8 cellular contexts compared by ENCODE assay signal in genomic region chr5:77491783-77492652, GRCh38. TPM values are rescaled to one million over a fixed set of nuclear protein-coding genes. Genes with fewer than 3 reads are reported as not detected.
DNase-seq lines count a peak whose midpoint lies in the region; ATAC-seq and TF ChIP-seq lines count a peak whose summit lies in the region.

TSS of gene WDR41 (minus strand) at chr5:77492316. CDS start at chr5:77492220, 96 bp downstream.

- intact Hi-C loops in Panc1 (cut with micrococcal nuclease; ENCODE audit: unreplicated experiment), result loop anchor here (5.0 kb wide), 1 partner anchor 350 kb away; no protein-coding TSS in a partner anchor

- H3K4me3 Mint-ChIP-seq in activated T-cell treated with anti-CD3 and anti-CD28 coated beads, Interleukin-2, amount 50 U/mL, for 4 hours, result peak within 1 kb of the TSS; percentile 84

- ATAC-seq in GM21717 (IDR thresholded peaks at IDR 0.05; ENCODE audit: unreplicated experiment), result peak; percentile 85
- peak; percentile 99 for ATAC-seq in Panc1
- ATAC-seq in activated T-cell treated with anti-CD3 and anti-CD28 coated beads, Interleukin-2, amount 50 U/mL, for 4 hours, result peak; percentile 90 to 91
- ATAC-seq in esophagus mucosa, result peak; percentile 96

- H3K4me3 ChIP-seq in Panc1 (ENCODE audit: low read depth in 2 of 2, low read length in 2 of 2) (peak within 1 kb of the TSS; percentile 84 to 89), muscle layer of duodenum (ENCODE audit: low read depth in 1 of 2, low read length in 2 of 2) (peak within 1 kb of the TSS; percentile 75 to 88)

- peak; percentile 72 for DNase-seq in DMS79 treated with DMSO at 0.1 percent for 48 hours (lab: John Stamatoyannopoulos, UW)
- DNase-seq in KBM-7, result peak; percentile 97
- peak; percentile 80 for DNase-seq in Panc1 (ENCODE audit: low read depth, low spot score)
- peak; percentile 86 for DNase-seq in activated T-cell treated with anti-CD3 and anti-CD28 coated beads, Interleukin-2, amount 50 U/mL, for 4 hours
- peak; percentile 60 to 83 for DNase-seq in stimulated activated CD8-positive, alpha-beta memory T cell treated with anti-CD3 and anti-CD28 coated beads, Interleukin-7, amount 100 ng/mL, for 4 hours (ENCODE audit: low read depth in 2 of 2)

- CTCF ChIA-PET in Panc1 (lab: Charles Lee), result interaction anchor here (0.6 kb wide), 1 partner anchor 517 kb away, joined by 3 read pairs; no protein-coding TSS in a partner anchor

- BruUV-seq in Panc1 (replicated peaks; lab: Mats Ljungman, UMichigan), result no TSS peak

- H3K36me3 ChIP-seq in Panc1 (ENCODE audit: control insufficient read depth, insufficient read depth, low read length) (peaks cover 4% of the 10 kb centered on the region; the same call in 1 of the 2 replicates), muscle layer of duodenum (ENCODE audit: control insufficient read depth in 1 of 2, insufficient read depth in 2 of 2, low read length in 2 of 2) (peaks cover 0 to 5% of the 10 kb centered on the region in 2 donors)

- no peaks in the 10 kb centered on the region for H3K36me3 Mint-ChIP-seq in activated T-cell treated with anti-CD3 and anti-CD28 coated beads, Interleukin-2, amount 50 U/mL, for 4 hours (ENCODE audit: insufficient read depth)

- peaks cover 21% of the 10 kb centered on the region for H3K4me1 Mint-ChIP-seq in activated T-cell treated with anti-CD3 and anti-CD28 coated beads, Interleukin-2, amount 50 U/mL, for 4 hours (ENCODE audit: low read depth)

- peak; percentile 98 for TF ChIP-seq CTCF in Panc1 (IDR thresholded peaks at IDR 0.05)

- 0 out of 2 replicates have a peak, but pooled peaks cover 14% of the 10 kb centered on the region for H3K4me1 ChIP-seq in Panc1 (ENCODE audit: control insufficient read depth, insufficient read depth, low read length)
- H3K4me1 ChIP-seq in muscle layer of duodenum (ENCODE audit: control insufficient read depth in 1 of 2, insufficient read depth in 2 of 2, low read length in 2 of 2), result peaks cover 0 to 7% of the 10 kb centered on the region in 2 donors

- H3K27ac ChIP-seq in Panc1 (ENCODE audit: low read length) (peak within 1 kb of the TSS; percentile 98), muscle layer of duodenum (ENCODE audit: low read length) (peak within 1 kb of the TSS; percentile 93)

- no peaks in the 10 kb centered on the region; the same call in 1 of the 2 replicates for H3K27me3 ChIP-seq in Panc1 (ENCODE audit: control insufficient read depth, insufficient read depth, low read length)
- H3K27me3 ChIP-seq in muscle layer of duodenum (ENCODE audit: low read depth, low read length), result no peaks in the 10 kb centered on the region

- peaks cover 26% of the 10 kb centered on the region for H3K27me3 Mint-ChIP-seq in activated T-cell treated with anti-CD3 and anti-CD28 coated beads, Interleukin-2, amount 50 U/mL, for 4 hours (ENCODE audit: low read depth)

- POLR2A ChIA-PET in Panc1 (lab: Charles Lee), result interaction anchor here (0.6 to 0.7 kb wide), 2 partner anchors 9 to 215 kb away, joined by 4 to 7 read pairs; no protein-coding TSS in a partner anchor

- H3K9me3 Mint-ChIP-seq in activated T-cell treated with anti-CD3 and anti-CD28 coated beads, Interleukin-2, amount 50 U/mL, for 4 hours, result no peaks in the 10 kb centered on the region

- H3K9me3 ChIP-seq in Panc1 (ENCODE audit: control insufficient read depth, insufficient read depth, low read depth, low read length), result no peaks in the 10 kb centered on the region
- H3K9me3 ChIP-seq in muscle layer of duodenum (ENCODE audit: control insufficient read depth in 1 of 2, low read length in 2 of 2), result no peaks in the 10 kb centered on the region

- in situ Hi-C loops in KBM-7 (cut with MboI; ENCODE audit: low pct_unique_long_range_greater_than_20kb, low sequenced_read_pairs) (no loop called here), Panc1 (cut with HindIII; ENCODE audit: low pct_unique_long_range_greater_than_20kb, low sequenced_read_pairs) (no loop called here)

RNA-seq across cellular contexts. Expression of gene WDR41, which starts in this region (rescaled TPM):
- total RNA-seq in Panc1 (2021; ENCODE audit: unreplicated experiment), result 57.3 TPM
- 52.7 TPM for polyA plus RNA-seq in Panc1 (2012; ENCODE audit: insufficient read length)
- 10 to 100 TPM; 11.5 to 17.9 (median 12.8) TPM for total RNA-seq in activated T-cell treated with anti-CD3 and anti-CD28 coated beads, Interleukin-2, amount 50 U/mL, for 4 hours
- total RNA-seq in esophagus mucosa, result 44.8 TPM

Comparison
In these comparisons a context has a peak if more than half of its experiments do, and no peak if none do; other contexts are left out.
1. Peak in every context shown above with its lines: DNase-seq, ATAC-seq, H3K4me3 ChIP-seq and H3K27ac ChIP-seq.